In the genomic region with DNA sequence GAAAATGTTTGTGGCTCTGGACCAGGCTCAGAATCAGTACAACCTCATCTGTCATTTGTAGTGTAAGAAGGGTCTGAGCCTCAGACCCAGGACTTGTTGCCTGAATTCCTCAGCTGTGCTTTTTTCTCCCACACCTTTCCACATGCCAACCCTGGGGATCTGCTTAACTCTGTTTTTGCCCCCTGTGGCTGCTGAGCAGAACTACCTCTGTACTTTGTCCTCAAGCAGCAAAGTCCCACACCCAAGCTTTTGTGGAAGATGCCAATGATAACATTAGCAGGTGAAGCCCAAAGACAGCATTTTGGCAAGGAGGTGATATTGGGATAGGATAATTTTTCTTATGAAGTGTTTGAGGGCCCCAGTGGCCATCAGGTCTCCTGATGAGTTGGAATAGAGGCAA, we compare ENCODE assay signal across 14 cellular contexts. TPM values are rescaled to one million over a fixed set of nuclear protein-coding genes. Genes with fewer than 3 reads are reported as not detected.
DNase-seq lines count a peak whose midpoint lies in the region; FAIRE-seq and TF ChIP-seq lines count a peak whose summit lies in the region.
"Had no signal": no experiment of that assay in that cellular context is flagged by ENCODE, and none has a peak within 500 bp of the region (broad histone marks: within the 10 kb centered on the region; RNA-seq: fewer than 3 reads in every experiment).

No MANE protein-coding gene starts in this region.

- H3K9me3 ChIP-seq in small intestine (ENCODE audit: control insufficient read depth, low read depth): no peaks in the 10 kb centered on the region

- no peak for DNase-seq in GM19239 (ENCODE audit: insufficient read length, low spot score)
- DNase-seq in RWPE1 (ENCODE audit: low spot score): peak; percentile 13
- peak; percentile 28 for DNase-seq in iPS DF 19.7 (ENCODE audit: low read depth, low spot score)
- peak; percentile 77 for DNase-seq in small intestine
- DNase-seq in NOMO-1 (lab: John Stamatoyannopoulos, UW; ENCODE audit: unreplicated experiment in 2 of 2): no peak
- no peak for DNase-seq in NCI-H2081 treated with DMSO at 0.1 percent for 48 hours (lab: John Stamatoyannopoulos, UW)
- DNase-seq in hippocampal formation (lab: John Stamatoyannopoulos, UW): no peak
- DNase-seq: activated CD8-positive, alpha-beta memory T cell treated with anti-CD3 and anti-CD28 coated beads for 24 hours; activated naive CD8-positive, alpha-beta T cell treated with anti-CD3 and anti-CD28 coated beads, Interleukin-2, amount 10 ng/mL, durations not matched to agents 7 days and 5 days; naive B cell; NCI-H1436 treated with DMSO at 0.1 percent for 48 hours; NCI-H774; T-cell had no signal

- no peak overlapping the region for H3K27ac ChIP-seq in RWPE1
- peak overlapping the region in 1 of 2 donors; percentile 2 for H3K27ac ChIP-seq in small intestine (ENCODE audit: low read depth in 1 of 2, low read length in 1 of 2)

- no peaks in the 10 kb centered on the region for H3K27me3 ChIP-seq in small intestine (ENCODE audit: control insufficient read depth in 2 of 2, insufficient read depth in 2 of 2, low read length in 2 of 2)

- no peaks in the 10 kb centered on the region for H3K36me3 ChIP-seq in small intestine (ENCODE audit: control insufficient read depth in 2 of 2, insufficient read depth in 2 of 2, low read length in 2 of 2)

- no peak for TF ChIP-seq CTCF in RWPE1 (conservative IDR thresholded peaks at IDR 0.05; ENCODE audit: low read depth)

- CTCF ChIA-PET in RWPE1 (lab: Yijun Ruan, JAX): interaction anchor here (0.7 kb wide), 1 partner anchor 611 kb away, joined by 8 read pairs; no protein-coding TSS in a partner anchor

- no peak overlapping the region for H3K4me3 ChIP-seq in small intestine (ENCODE audit: low read depth in 1 of 2, low read length in 2 of 2)

- FAIRE-seq in GM19239 (lab: Jason Lieb, UNC) (peak; percentile 37), small intestine (lab: Jason Lieb, UNC) (no peak)
- FAIRE-seq: D721Med had no signal

- H3K4me1 ChIP-seq in small intestine (ENCODE audit: control insufficient read depth in 2 of 2, insufficient read depth in 1 of 2, low read depth in 1 of 2, low read length in 1 of 2): peaks cover 0 to 3% of the 10 kb centered on the region in 2 donors

- POLR2A ChIA-PET in RWPE1 (lab: Yijun Ruan, JAX; ENCODE audit: low non-redundant PET): no interaction called here

RNA-seq across cellular contexts. Expression of gene CYP2C18, which starts 5.8 kb away (rescaled TPM):
- polyA plus RNA-seq in small intestine: 10 to 100 TPM; 17.1 to 91.9 (median 69.7) TPM

Comparison
In these comparisons a context has a peak if more than half of its experiments do, and no peak if none do; other contexts are left out.
1. DNase-seq: peak in RWPE1 (single experiment), iPS DF 19.7 (single experiment) and small intestine (single experiment); none in GM19239 (single experiment), NOMO-1 (0 of 2), NCI-H2081 treated with DMSO at 0.1 percent for 48 hours (single experiment) and hippocampal formation (0 of 2).